ENCODE assay signal across 27 cellular contexts in the genomic region with DNA sequence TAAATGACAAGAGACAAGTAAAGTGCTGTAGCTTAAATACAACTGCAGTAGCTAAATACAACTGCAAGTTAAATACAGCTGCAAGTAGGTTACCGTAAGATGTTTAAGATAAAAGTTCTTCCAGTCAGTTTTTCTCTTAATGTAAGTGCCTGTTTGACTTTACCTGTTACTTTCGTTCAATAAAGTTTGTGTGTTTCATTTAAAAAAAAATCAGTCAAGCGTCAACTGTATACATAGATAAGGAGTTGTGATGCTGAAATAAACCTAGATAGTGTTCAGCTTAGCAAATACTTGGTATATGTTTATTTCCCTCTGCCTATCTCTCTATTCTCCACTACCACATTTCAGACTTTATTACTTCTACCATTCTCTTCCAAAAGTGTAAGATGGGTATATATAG.
"Had no signal": no experiment of that assay in that cellular context is flagged by ENCODE, and none has a peak within 500 bp of the region (broad histone marks: within the 10 kb centered on the region; RNA-seq: fewer than 3 reads in every experiment).

No MANE protein-coding gene starts in this region.

- H3K27me3 ChIP-seq: stomach, testis, thyroid gland, tibial nerve, transverse colon, upper lobe of left lung, uterus, vagina had no signal

- H3K27ac ChIP-seq: stomach, suprapubic skin, testis, thoracic aorta, thyroid gland, tibial artery, tibial nerve, transverse colon, upper lobe of left lung, upper lobe of right lung, uterus, vagina had no signal

- H3K4me1 ChIP-seq: stomach, suprapubic skin, testis, thyroid gland, tibial artery, tibial nerve, transverse colon, upper lobe of left lung, upper lobe of right lung, uterus, vagina had no signal

- H3K36me3 ChIP-seq: stomach, suprapubic skin, thoracic aorta, thyroid gland, tibial artery, tibial nerve, transverse colon, upper lobe of left lung, upper lobe of right lung, uterus, vagina had no signal

- FAIRE-seq: urothelium cell line had no signal

- ATAC-seq: stimulated activated effector memory CD8-positive, alpha-beta T cell treated with anti-CD3 and anti-CD28 coated beads, Interleukin-12 subunit alpha, Interleukin-12 subunit beta, amount 100 ng/mL, for 72 hours; stimulated activated memory B cell treated with anti-CD40 and anti-IgM and Interleukin-4, amounts not matched to agents 10 μg/mL and 1 μg/mL and 100 μg/mL, for 72 hours; stimulated activated naive B cell treated with anti-CD40 and anti-IgM and Interleukin-4, amounts not matched to agents 10 μg/mL and 1 μg/mL and 100 μg/mL, for 72 hours; stimulated activated naive CD8-positive, alpha-beta T cell treated with anti-CD3 and anti-CD28 coated beads, Interleukin-15, amount 100 ng/mL, for 72 hours; stimulated activated naive CD8-positive, alpha-beta T cell treated with anti-CD3 and anti-CD28 coated beads, Interleukin-15, Interleukin-2, amounts not matched to agents 100 U/mL and 50 U/mL, for 24 hours; upper lobe of right lung had no signal

- H3K4me3 ChIP-seq: stomach, suprapubic skin, testis, thoracic aorta, thyroid gland, tibial artery, tibial nerve, transverse colon, upper lobe of left lung, upper lobe of right lung, uterus, vagina had no signal

- DNase-seq: stimulated activated CD4-positive, alpha-beta T cell treated with anti-CD3 and anti-CD28 coated beads, Interleukin-2, amount 100 ng/mL, for 48 hours; stimulated activated CD4-positive, alpha-beta T cell treated with anti-CD3 and anti-CD28 coated beads, Interleukin-4, amount 100 ng/mL, for 1 hour; stimulated activated CD4-positive, alpha-beta T cell treated with anti-CD3 and anti-CD28 coated beads, Interleukin-4, amount 100 ng/mL, for 24 hours; stimulated activated CD4-positive, alpha-beta T cell treated with anti-CD3 and anti-CD28 coated beads, Interleukin-4, amount 100 ng/mL, for 4 hours; stimulated activated CD8-positive, alpha-beta memory T cell treated with anti-CD3 and anti-CD28 coated beads, Interleukin-4, amount 100 ng/mL, for 48 hours; stimulated activated naive B cell treated with anti-CD40 and anti-IgM and Interleukin-4, amounts not matched to agents 10 μg/mL and 1 μg/mL and 100 μg/mL, for 72 hours; stimulated activated naive CD4-positive, alpha-beta T cell; stimulated activated naive CD4-positive, alpha-beta T cell treated with Interleukin-2 at 50 U/mL for 16 hours; stimulated activated naive CD8-positive, alpha-beta T cell treated with anti-CD3 and anti-CD28 coated beads, Interleukin-15, amount 100 ng/mL, for 72 hours; stimulated activated naive CD8-positive, alpha-beta T cell treated with anti-CD3 and anti-CD28 coated beads, Interleukin-15, Interleukin-2, amounts not matched to agents 100 U/mL and 50 U/mL, for 24 hours; stomach; substantia nigra; testis; thyroid gland; tibial artery; transverse colon; trophoblast cell; upper lobe of left lung; upper lobe of right lung; uterus had no signal

- H3K9me3 ChIP-seq: stomach, suprapubic skin, testis, thoracic aorta, thyroid gland, tibial artery, tibial nerve, transverse colon, upper lobe of left lung, upper lobe of right lung, uterus, vagina had no signal
